In genomic region chrX:84186603-84187358, GRCh38 we compare ENCODE assay signal across 8 cellular contexts. TPM values are rescaled to one million over a fixed set of nuclear protein-coding genes. Genes with fewer than 3 reads are reported as not detected.
DNase-seq lines count a peak whose midpoint lies in the region; ATAC-seq and TF ChIP-seq lines count a peak whose summit lies in the region.

No MANE protein-coding gene starts in this region.

- WGBS in heart right ventricle, 2 donors, result 16 to 17% methylated on average over 15 of the region's 15 CpGs

- ATAC-seq in heart right ventricle, result no peak
- ATAC-seq in left cardiac atrium, result no peak
- ATAC-seq in naive thymus-derived CD8-positive, alpha-beta T cell, result no peak
- ATAC-seq in GM19467 (IDR thresholded peaks at IDR 0.05; ENCODE audit: unreplicated experiment), result no peak
- no peak for ATAC-seq in GM21786 (IDR thresholded peaks at IDR 0.05; ENCODE audit: unreplicated experiment)

- H3K4me1 ChIP-seq in heart right ventricle (peaks cover 0 to 4% (median 0%) of the 10 kb centered on the region in 9 donors), Karpas-422 (ENCODE audit: low read length) (peaks cover 29% of the 10 kb centered on the region)

- peaks cover 45% of the 10 kb centered on the region for H3K79me2 ChIP-seq in Karpas-422 (ENCODE audit: low read length)

- H3K27me3 ChIP-seq in heart right ventricle (peaks cover 0 to 44% (median 2%) of the 10 kb centered on the region in 7 donors), Karpas-422 (ENCODE audit: low read length) (no peaks in the 10 kb centered on the region)

- POLR2A ChIA-PET in naive thymus-derived CD8-positive, alpha-beta T cell (lab: Charles Lee), result no interaction called here
- POLR2A ChIA-PET in activated CD4-positive, alpha-beta memory T cell treated with anti-CD3 and anti-CD28 coated beads, Interleukin-2, amount 10 ng/mL, durations not matched to agents 7 days and 5 days (lab: Charles Lee), result no interaction called here

- H3K4me3 Mint-ChIP-seq in naive thymus-derived CD8-positive, alpha-beta T cell, result peak overlapping the region; percentile 19 to 72 (median 45)
- H3K4me3 Mint-ChIP-seq in activated CD4-positive, alpha-beta memory T cell treated with anti-CD3 and anti-CD28 coated beads, Interleukin-2, amount 10 ng/mL, durations not matched to agents 7 days and 5 days, result no peak overlapping the region

- H3K4me1 Mint-ChIP-seq in naive thymus-derived CD8-positive, alpha-beta T cell, result peaks cover 0 to 6% (median 5%) of the 10 kb centered on the region in 4 donors
- no peaks in the 10 kb centered on the region for H3K4me1 Mint-ChIP-seq in activated CD4-positive, alpha-beta memory T cell treated with anti-CD3 and anti-CD28 coated beads, Interleukin-2, amount 10 ng/mL, durations not matched to agents 7 days and 5 days

- H3K4me3 ChIP-seq in heart right ventricle, result peak overlapping the region in 9 of 10 donors; percentile 31 to 56 (median 52)
- peak overlapping the region; percentile 89 for H3K4me3 ChIP-seq in Karpas-422 (ENCODE audit: low read length)
- H3K4me3 ChIP-seq in coronary artery, result peak overlapping the region; percentile 77

- no peak for TF ChIP-seq CTCF in heart right ventricle (IDR thresholded peaks at IDR 0.05)
- no peak for TF ChIP-seq CTCF in coronary artery (IDR thresholded peaks at IDR 0.05)

- H3K27me3 Mint-ChIP-seq in naive thymus-derived CD8-positive, alpha-beta T cell, result peaks cover 8 to 56% (median 29%) of the 10 kb centered on the region in 5 donors
- H3K27me3 Mint-ChIP-seq in activated CD4-positive, alpha-beta memory T cell treated with anti-CD3 and anti-CD28 coated beads, Interleukin-2, amount 10 ng/mL, durations not matched to agents 7 days and 5 days, result peaks cover 10% of the 10 kb centered on the region

- peak overlapping the region; percentile 75 for H3K4me2 ChIP-seq in Karpas-422 (ENCODE audit: low read depth, low read length, poor library complexity, severe bottlenecking)

- peak overlapping the region; percentile 78 for H3K9ac ChIP-seq in Karpas-422 (ENCODE audit: low read length)

- H3K9me2 ChIP-seq in Karpas-422 (replicated peaks; ENCODE audit: insufficient read depth, low read length), result no peaks in the 10 kb centered on the region

- H3K27ac ChIP-seq in heart right ventricle (no peak overlapping the region), Karpas-422 (ENCODE audit: low read length) (no peak overlapping the region), coronary artery (peak overlapping the region in 1 of 2 donors; percentile 82)

- intact Hi-C loops in heart right ventricle (cut with DNase I) (no loop called here), left cardiac atrium (cut with DNase I) (loop anchor here in 1 of 2 donors (5.0 kb wide), 1 partner anchor 84 kb away; no protein-coding TSS in a partner anchor)

- H3K9me3 ChIP-seq in heart right ventricle, result no peaks in the 10 kb centered on the region
- H3K9me3 ChIP-seq in Karpas-422 (ENCODE audit: low read length), result no peaks in the 10 kb centered on the region

- H3K36me3 ChIP-seq in heart right ventricle, result no peaks in the 10 kb centered on the region
- H3K36me3 ChIP-seq in Karpas-422 (ENCODE audit: insufficient read depth, low read length), result no peaks in the 10 kb centered on the region

- peaks cover 0 to 21% (median 10%) of the 10 kb centered on the region in 9 donors for H3K9me3 Mint-ChIP-seq in naive thymus-derived CD8-positive, alpha-beta T cell
- no peaks in the 10 kb centered on the region for H3K9me3 Mint-ChIP-seq in activated CD4-positive, alpha-beta memory T cell treated with anti-CD3 and anti-CD28 coated beads, Interleukin-2, amount 10 ng/mL, durations not matched to agents 7 days and 5 days

- H4K20me1 ChIP-seq in Karpas-422 (ENCODE audit: insufficient read depth, low read depth, low read length), result no peaks in the 10 kb centered on the region

- peak overlapping the region; percentile 71; the same call in 1 of the 2 replicates for H2AFZ ChIP-seq in Karpas-422 (ENCODE audit: low read length)

- H3K36me3 Mint-ChIP-seq in naive thymus-derived CD8-positive, alpha-beta T cell, result peaks cover 0 to 12% (median 6%) of the 10 kb centered on the region in 3 donors
- no peaks in the 10 kb centered on the region for H3K36me3 Mint-ChIP-seq in activated CD4-positive, alpha-beta memory T cell treated with anti-CD3 and anti-CD28 coated beads, Interleukin-2, amount 10 ng/mL, durations not matched to agents 7 days and 5 days (ENCODE audit: low read depth)

- CTCF ChIA-PET in activated CD4-positive, alpha-beta memory T cell treated with anti-CD3 and anti-CD28 coated beads, Interleukin-2, amount 10 ng/mL, durations not matched to agents 7 days and 5 days (lab: Charles Lee), result no interaction called here

- peak overlapping the region in 4 of 10 donors; percentile 6 to 75 (median 42) for H3K27ac Mint-ChIP-seq in naive thymus-derived CD8-positive, alpha-beta T cell
- no peak overlapping the region for H3K27ac Mint-ChIP-seq in activated CD4-positive, alpha-beta memory T cell treated with anti-CD3 and anti-CD28 coated beads, Interleukin-2, amount 10 ng/mL, durations not matched to agents 7 days and 5 days

- DNase-seq in heart right ventricle (no peak), left cardiac atrium (no peak), Karpas-422 (peak; percentile 76), coronary artery (ENCODE audit: low spot score) (no peak)
- DNase-seq in naive thymus-derived CD8-positive, alpha-beta T cell, result no peak
- DNase-seq in activated CD4-positive, alpha-beta memory T cell treated with anti-CD3 and anti-CD28 coated beads, Interleukin-2, amount 10 ng/mL, durations not matched to agents 7 days and 5 days, result no peak

RNA-seq across cellular contexts. Expression of gene RPS6KA6, which starts 1.2 kb away (rescaled TPM):
- 1 to 10 TPM in 1 of 10 donors, under 1 TPM in 9; 0.21 to 1.3 (median 0.45) TPM for total RNA-seq in heart right ventricle
- under 1 TPM; 0.04 to 0.51 TPM for polyA plus RNA-seq in heart right ventricle
- total RNA-seq in left cardiac atrium, result 1 to 10 TPM; 2.1 to 2.2 TPM
- total RNA-seq in Karpas-422 (2014; rRNA removed; shearing (Covaris generic); ENCODE audit: low replicate concordance), result 6.2 and 22.1 TPM in 2 replicates
- total RNA-seq in naive thymus-derived CD8-positive, alpha-beta T cell, result under 1 TPM; 0.30 to 0.57 TPM
- polyA plus RNA-seq in naive thymus-derived CD8-positive, alpha-beta T cell, result under 1 TPM in 1 of 3 donors, not detected in 2; 0.26 TPM
- total RNA-seq in activated CD4-positive, alpha-beta memory T cell treated with anti-CD3 and anti-CD28 coated beads, Interleukin-2, amount 10 ng/mL, durations not matched to agents 7 days and 5 days, result under 1 TPM in 1 of 2 experiments, not detected in 1; 0.05 TPM
